ENCODE assay signal across 25 cellular contexts in the genomic region with DNA sequence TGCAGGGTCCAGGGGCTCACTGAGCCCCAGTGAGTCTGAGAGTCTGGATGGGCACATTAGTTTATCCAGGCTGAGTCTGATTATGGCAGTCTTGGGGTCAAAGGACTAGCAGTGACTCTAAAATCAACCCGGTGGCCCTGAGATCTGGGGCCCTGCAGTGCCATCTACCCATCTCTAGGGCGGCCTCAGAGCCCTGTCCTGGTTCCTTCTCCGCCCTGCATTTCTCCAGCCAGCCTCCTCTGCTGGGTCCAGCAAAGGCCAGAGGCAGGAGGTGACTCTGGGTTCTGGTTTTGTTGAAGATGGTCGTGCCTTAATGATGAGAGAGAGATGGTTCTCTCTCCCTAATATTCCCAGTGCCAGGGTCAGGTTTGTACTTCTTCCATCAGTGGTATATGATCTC. TPM values are rescaled to one million over a fixed set of nuclear protein-coding genes. Genes with fewer than 3 reads are reported as not detected.
A peak's percentile ranks its signal among the peaks of the same experiment; 100 is the strongest.
DNase-seq lines count a peak whose midpoint lies in the region; ATAC-seq and TF ChIP-seq lines count a peak whose summit lies in the region.
"Had no signal": no experiment of that assay in that cellular context is flagged by ENCODE, and none has a peak within 500 bp of the region (broad histone marks: within the 10 kb centered on the region; RNA-seq: fewer than 3 reads in every experiment).

No MANE protein-coding gene starts in this region.

- peak overlapping the region; percentile 45 for H3K27ac ChIP-seq in BLaER1
- H3K27ac ChIP-seq in naive thymus-derived CD4-positive, alpha-beta T cell (ENCODE audit: low read depth, low read length) = no peak overlapping the region
- H3K27ac ChIP-seq in esophagus muscularis mucosa (replicated peaks in 1 of 4) = no peak overlapping the region
- H3K27ac ChIP-seq: C4-2B, PC-9, SJCRH30 had no signal

- peaks cover 0 to 15% (median 5%) of the 10 kb centered on the region in 11 donors for H3K9me3 Mint-ChIP-seq in naive thymus-derived CD4-positive, alpha-beta T cell

- intact Hi-C loops in naive thymus-derived CD4-positive, alpha-beta T cell (cut with micrococcal nuclease) = no loop called here
- intact Hi-C loops in esophagus muscularis mucosa (cut with DNase I) = no loop called here

- H3K9me3 ChIP-seq in BLaER1 (peaks cover 18% of the 10 kb centered on the region), esophagus muscularis mucosa (peaks cover 0 to 12% (median 4%) of the 10 kb centered on the region in 4 donors)
- H3K9me3 ChIP-seq in naive thymus-derived CD4-positive, alpha-beta T cell (ENCODE audit: control insufficient read depth in 2 of 3, low read length in 3 of 3) = no peaks in the 10 kb centered on the region
- H3K9me3 ChIP-seq: SJCRH30 had no signal

- POLR2A ChIA-PET in naive thymus-derived CD4-positive, alpha-beta T cell (lab: Charles Lee) = no interaction called here

- peaks cover 0 to 3% (median 0%) of the 10 kb centered on the region in 7 donors for H3K4me1 Mint-ChIP-seq in naive thymus-derived CD4-positive, alpha-beta T cell

- TF ChIP-seq EP300 in esophagus muscularis mucosa (IDR thresholded peaks at IDR 0.05) = no peak

- DNase-seq in ELF-1 (ENCODE audit: low read depth, low spot score) (peak; percentile 1), NAMALWA (ENCODE audit: low spot score) (peak; percentile 11), globus pallidus (ENCODE audit: low spot score) (no peak), esophagus muscularis mucosa (ENCODE audit: extremely low spot score) (no peak)
- no peak for DNase-seq in naive thymus-derived CD4-positive, alpha-beta T cell
- DNase-seq in stimulated activated CD4-positive, alpha-beta T cell treated with anti-CD3 and anti-CD28 coated beads, Interleukin-15, amount 100 ng/mL, for 24 hours = no peak
- DNase-seq: AML-193, Calu3, DMS153, NCI-H1105 treated with DMSO at 0.1 percent for 48 hours, NCI-H1694, NCI-H2029 treated with DMSO at 0.1 percent for 48 hours, NCI-H446 treated with DMSO at 0.1 percent for 48 hours, NCI-H526, NCI-H82, PC-9, SJCRH30 had no signal

- H3K36me3 ChIP-seq in BLaER1 = no peaks in the 10 kb centered on the region
- no peaks in the 10 kb centered on the region for H3K36me3 ChIP-seq in naive thymus-derived CD4-positive, alpha-beta T cell (ENCODE audit: control insufficient read depth in 2 of 3, insufficient read depth in 3 of 3, low read length in 3 of 3)
- no peaks in the 10 kb centered on the region for H3K36me3 ChIP-seq in esophagus muscularis mucosa
- H3K36me3 ChIP-seq: SJCRH30 had no signal

- peaks cover 0 to 7% (median 3%) of the 10 kb centered on the region in 5 donors for H3K36me3 Mint-ChIP-seq in naive thymus-derived CD4-positive, alpha-beta T cell

- H3K4me2 ChIP-seq in BLaER1 = peak overlapping the region; percentile 95; the same call in 1 of the 2 replicates
- H3K4me2 ChIP-seq: PC-9 had no signal

- peak; percentile 26 for ATAC-seq in naive thymus-derived CD4-positive, alpha-beta T cell
- ATAC-seq: Right ventricle myocardium inferior, SK-N-SH treated with all-trans-retinoic acid at 6 μM for 48 hours had no signal

- H4K20me1 ChIP-seq in BLaER1 = no peaks in the 10 kb centered on the region

- H3K4me3 ChIP-seq in BLaER1 (no peak overlapping the region), esophagus muscularis mucosa (no peak overlapping the region)
- H3K4me3 ChIP-seq in naive thymus-derived CD4-positive, alpha-beta T cell (ENCODE audit: low read length) = no peak overlapping the region
- H3K4me3 ChIP-seq: PC-9, SJCRH30 had no signal

- WGBS in esophagus muscularis mucosa = 88% methylated on average over 4 of the region's 4 CpGs

- no peak for TF ChIP-seq POLR2A in esophagus muscularis mucosa (IDR thresholded peaks at IDR 0.05; ENCODE audit: low read depth)

- TF ChIP-seq CTCF in esophagus muscularis mucosa (IDR thresholded peaks at IDR 0.05) = no peak

- peaks cover 83% of the 10 kb centered on the region for H3K4me1 ChIP-seq in BLaER1
- no peaks in the 10 kb centered on the region for H3K4me1 ChIP-seq in naive thymus-derived CD4-positive, alpha-beta T cell (ENCODE audit: control insufficient read depth in 2 of 2, insufficient read depth in 2 of 2, low read length in 2 of 2)
- H3K4me1 ChIP-seq in esophagus muscularis mucosa = peaks cover 0 to 9% (median 3%) of the 10 kb centered on the region in 4 donors
- H3K4me1 ChIP-seq: SJCRH30 had no signal

- H3K27me3 ChIP-seq in BLaER1 (no peaks in the 10 kb centered on the region), esophagus muscularis mucosa (peaks cover 0 to 18% (median 0%) of the 10 kb centered on the region in 4 donors)
- no peaks in the 10 kb centered on the region for H3K27me3 ChIP-seq in naive thymus-derived CD4-positive, alpha-beta T cell (ENCODE audit: control insufficient read depth in 2 of 2, insufficient read depth in 2 of 2, low read length in 2 of 2)
- H3K27me3 ChIP-seq: SJCRH30 had no signal

- H3K27me3 Mint-ChIP-seq in naive thymus-derived CD4-positive, alpha-beta T cell = peaks cover 4 to 25% (median 12%) of the 10 kb centered on the region in 5 donors

- CTCF ChIA-PET in naive thymus-derived CD4-positive, alpha-beta T cell (lab: Charles Lee) = no interaction called here

- H3K9ac ChIP-seq in BLaER1 = no peak overlapping the region

- no peak overlapping the region for H3K27ac Mint-ChIP-seq in naive thymus-derived CD4-positive, alpha-beta T cell

- no peak overlapping the region for H3K4me3 Mint-ChIP-seq in naive thymus-derived CD4-positive, alpha-beta T cell

RNA-seq across cellular contexts. Expression of a gene that starts 15.0 kb away (rescaled TPM):
- under 1 TPM in 2 of 5 experiments, not detected in 3; 0.16 to 0.59 TPM for total RNA-seq in naive thymus-derived CD4-positive, alpha-beta T cell
- not detected for polyA plus RNA-seq in naive thymus-derived CD4-positive, alpha-beta T cell
- under 1 TPM in 1 of 4 donors, not detected in 3; 0.26 TPM for total RNA-seq in esophagus muscularis mucosa
- total RNA-seq: Calu3, H1, HT-29, PC-9, Right ventricle myocardium inferior, RPMI7951, SJCRH30 had no signal
- polyA plus RNA-seq: AG04450, H1 had no signal

RNA-seq across cellular contexts. Expression of a gene that starts 20.0 kb away (rescaled TPM):
- 1 to 10 TPM in 1 of 5 experiments, under 1 TPM in 2, not detected in 2; 0.05 to 1.1 (median 0.08) TPM for total RNA-seq in naive thymus-derived CD4-positive, alpha-beta T cell
- polyA plus RNA-seq in naive thymus-derived CD4-positive, alpha-beta T cell = not detected
- total RNA-seq in esophagus muscularis mucosa = not detected
- total RNA-seq: Calu3, H1, HT-29, PC-9, Right ventricle myocardium inferior, RPMI7951, SJCRH30 had no signal
- polyA plus RNA-seq: AG04450, H1 had no signal

RNA-seq across cellular contexts. Expression of a gene that starts 33.1 kb away (rescaled TPM):
- 100 to 1,000 TPM; 109 to 288 (median 140) TPM for total RNA-seq in naive thymus-derived CD4-positive, alpha-beta T cell
- polyA plus RNA-seq in naive thymus-derived CD4-positive, alpha-beta T cell = 100 to 1,000 TPM; 123 to 133 TPM
- total RNA-seq in esophagus muscularis mucosa = 100 to 1,000 TPM; 144 to 152 (median 149) TPM

Comparison
In these comparisons a context has a peak if more than half of its experiments do, and no peak if none do; other contexts are left out.
1. DNase-seq: peak in ELF-1 (single experiment) and NAMALWA (single experiment); none in naive thymus-derived CD4-positive, alpha-beta T cell (0 of 9), stimulated activated CD4-positive, alpha-beta T cell treated with anti-CD3 and anti-CD28 coated beads, Interleukin-15, amount 100 ng/mL, for 24 hours (single experiment), globus pallidus (single experiment) and esophagus muscularis mucosa (single experiment).